ENCODE assay signal across 20 cellular contexts in the genomic region with DNA sequence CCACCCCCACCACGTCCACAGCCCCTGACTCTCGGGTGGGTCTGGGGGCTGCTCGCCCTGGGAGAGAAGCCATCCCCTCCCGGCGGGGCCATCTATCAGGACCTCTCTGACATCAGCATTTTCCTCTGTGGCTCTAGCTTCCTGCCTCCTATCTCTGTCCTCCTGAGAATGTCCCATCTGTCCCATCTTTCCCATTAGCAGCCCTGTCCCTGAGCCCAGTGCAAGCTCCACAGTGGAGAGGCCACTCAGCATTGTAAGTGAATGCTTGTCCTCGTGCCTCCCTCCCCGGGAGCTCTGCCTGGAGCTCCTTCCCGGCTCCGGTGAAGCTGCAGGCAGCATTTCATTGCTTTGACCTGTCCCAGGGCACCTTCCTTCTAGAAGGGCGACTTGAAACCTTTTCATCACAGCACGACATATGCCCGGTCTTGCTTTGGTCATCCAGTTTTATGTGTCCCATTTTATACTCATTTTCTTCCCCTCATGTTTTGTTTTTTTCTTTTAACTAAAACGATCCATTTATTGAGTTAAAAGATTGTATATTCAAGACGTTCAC.
"Had no signal": no experiment of that assay in that cellular context is flagged by ENCODE, and none has a peak within 500 bp of the region (broad histone marks: within the 10 kb centered on the region; RNA-seq: fewer than 3 reads in every experiment).

No MANE protein-coding gene starts in this region.

- H3K9me3 ChIP-seq: ascending aorta, neutrophil, pancreas, psoas muscle, suprapubic skin, uterus had no signal

- H3K27me3 Mint-ChIP-seq: naive thymus-derived CD8-positive, alpha-beta T cell; stimulated activated naive CD8-positive, alpha-beta T cell treated with anti-CD3 and anti-CD28 coated beads, Interleukin-15, amount 100 ng/mL, for 72 hours had no signal

- H3K36me3 Mint-ChIP-seq: activated naive CD4-positive, alpha-beta T cell treated with anti-CD3 and anti-CD28 coated beads, Interleukin-2, amount 50 U/mL, for 72 hours; immature natural killer cell; naive thymus-derived CD8-positive, alpha-beta T cell had no signal

- H3K4me3 ChIP-seq: ascending aorta, coronary artery, left ventricle myocardium inferior, pancreas, psoas muscle, suprapubic skin, tibial nerve, uterus had no signal

- H3K27me3 ChIP-seq: ascending aorta, neutrophil, pancreas, uterus had no signal

- DNase-seq: activated CD4-positive, alpha-beta T cell treated with anti-CD3 and anti-CD28 coated beads for 1 hour; activated T-cell treated with anti-CD3 and anti-CD28 coated beads, Interleukin-2, amount 50 U/mL, for 1 hour; immature natural killer cell; left ventricle myocardium inferior; naive thymus-derived CD8-positive, alpha-beta T cell; pancreas; psoas muscle; right cardiac atrium; stimulated activated CD4-positive, alpha-beta T cell treated with anti-CD3 and anti-CD28 coated beads, Interleukin-4, amount 100 ng/mL, for 4 hours; stimulated activated naive CD8-positive, alpha-beta T cell treated with anti-CD3 and anti-CD28 coated beads, Interleukin-15, amount 100 ng/mL, for 72 hours; T-helper 9 cell; uterus had no signal

- H3K27ac ChIP-seq: ascending aorta, coronary artery, left ventricle myocardium inferior, neutrophil, pancreas, psoas muscle, suprapubic skin, tibial nerve, uterus had no signal

- H3K4me1 Mint-ChIP-seq: activated T-helper 17 cell treated with anti-CD3 and anti-CD28 coated beads, Interleukin-2, amount 50 U/mL, for 72 hours; central memory CD8-positive, alpha-beta T cell; stimulated activated naive CD8-positive, alpha-beta T cell treated with anti-CD3 and anti-CD28 coated beads, Interleukin-15, amount 100 ng/mL, for 72 hours had no signal

- H3K9me3 Mint-ChIP-seq: activated naive CD4-positive, alpha-beta T cell treated with anti-CD3 and anti-CD28 coated beads, Interleukin-2, amount 50 U/mL, for 72 hours; activated T-helper 17 cell treated with anti-CD3 and anti-CD28 coated beads, Interleukin-2, amount 50 U/mL, for 72 hours; central memory CD8-positive, alpha-beta T cell; immature natural killer cell; naive thymus-derived CD8-positive, alpha-beta T cell; stimulated activated naive CD8-positive, alpha-beta T cell treated with anti-CD3 and anti-CD28 coated beads, Interleukin-15, amount 100 ng/mL, for 72 hours had no signal

- H3K4me1 ChIP-seq: suprapubic skin, tibial nerve, uterus had no signal

- H3K4me3 Mint-ChIP-seq: activated T-helper 17 cell treated with anti-CD3 and anti-CD28 coated beads, Interleukin-2, amount 50 U/mL, for 72 hours; central memory CD8-positive, alpha-beta T cell; immature natural killer cell; naive thymus-derived CD8-positive, alpha-beta T cell; stimulated activated naive CD8-positive, alpha-beta T cell treated with anti-CD3 and anti-CD28 coated beads, Interleukin-15, amount 100 ng/mL, for 72 hours had no signal

- FAIRE-seq: pancreas had no signal

- H3K36me3 ChIP-seq: ascending aorta, left ventricle myocardium inferior, neutrophil, pancreas, suprapubic skin, tibial nerve, uterus had no signal

- ATAC-seq: activated naive CD4-positive, alpha-beta T cell treated with anti-CD3 and anti-CD28 coated beads, Interleukin-2, amount 50 U/mL, for 72 hours; activated T-helper 17 cell treated with anti-CD3 and anti-CD28 coated beads, Interleukin-2, amount 50 U/mL, for 72 hours; naive thymus-derived CD8-positive, alpha-beta T cell; pancreas; psoas muscle; right cardiac atrium; stimulated activated naive CD8-positive, alpha-beta T cell treated with anti-CD3 and anti-CD28 coated beads, Interleukin-15, amount 100 ng/mL, for 72 hours had no signal

- H3K27ac Mint-ChIP-seq: activated naive CD4-positive, alpha-beta T cell treated with anti-CD3 and anti-CD28 coated beads, Interleukin-2, amount 50 U/mL, for 72 hours; activated T-helper 17 cell treated with anti-CD3 and anti-CD28 coated beads, Interleukin-2, amount 50 U/mL, for 72 hours; naive thymus-derived CD8-positive, alpha-beta T cell had no signal
